11 cellular contexts compared by ENCODE assay signal in the genomic region with DNA sequence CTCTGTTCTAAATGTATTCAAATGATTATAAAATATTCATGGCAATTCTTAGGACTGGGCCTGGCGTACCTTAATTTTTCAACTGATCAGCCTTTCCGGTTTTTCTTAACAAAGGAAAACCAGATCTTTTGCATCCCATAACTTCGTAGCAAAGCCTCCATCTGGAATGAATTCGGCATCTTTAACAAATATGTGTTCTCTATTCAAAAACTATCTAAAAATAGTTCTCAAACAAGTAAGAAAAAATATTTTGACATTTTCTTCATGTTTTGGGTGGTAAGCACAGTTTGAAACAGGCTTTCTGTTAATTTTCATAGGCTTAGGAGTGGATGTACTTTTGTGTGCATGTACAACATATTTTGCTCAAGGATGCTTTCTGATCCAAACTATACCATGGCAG. TPM values are rescaled to one million over a fixed set of nuclear protein-coding genes. Genes with fewer than 3 reads are reported as not detected.
DNase-seq lines count a peak whose midpoint lies in the region; ATAC-seq, FAIRE-seq and TF ChIP-seq lines count a peak whose summit lies in the region.
"Had no signal": no experiment of that assay in that cellular context is flagged by ENCODE, and none has a peak within 500 bp of the region (broad histone marks: within the 10 kb centered on the region; RNA-seq: fewer than 3 reads in every experiment).

No MANE protein-coding gene starts in this region.

- DNase-seq in fibroblast of lung (ENCODE audit: low read depth in 2 of 2): peak in 1 of 2 donors; percentile 39
- DNase-seq in trophoblast cell: no peak
- DNase-seq in SHP77 treated with DMSO at 0.1 percent for 48 hours (lab: John Stamatoyannopoulos, UW): no peak
- DNase-seq in urothelium cell line (ENCODE audit: low spot score): no peak
- no peak for DNase-seq in KBM-7
- DNase-seq: CD4-positive, alpha-beta T cell; stimulated activated CD4-positive, alpha-beta T cell treated with anti-CD3 and anti-CD28 coated beads, Interleukin-1b, Interleukin-23, amount 100 ng/mL, for 48 hours had no signal

- no peak overlapping the region for H2AK5ac ChIP-seq in trophoblast cell (ENCODE audit: low read length)

- peak overlapping the region; percentile 66 for H3K4me3 ChIP-seq in ACC112 (ENCODE audit: low read depth, low read length)
- peak overlapping the region; percentile 34 to 59 (median 52) for H3K4me3 ChIP-seq in fibroblast of lung (replicated peaks in 1 of 4; ENCODE audit: control extremely low read depth in 1 of 4, insufficient read depth in 1 of 4, low read depth in 3 of 4, low read length in 4 of 4)
- no peak overlapping the region for H3K4me3 ChIP-seq in trophoblast cell (ENCODE audit: low read depth, low read length)
- H3K4me3 ChIP-seq: K562 had no signal

- no peak for FAIRE-seq in urothelium cell line (lab: Jason Lieb, UNC)
- FAIRE-seq: K562 had no signal

- H4K20me1 ChIP-seq in fibroblast of lung (ENCODE audit: control insufficient read depth, extremely low read depth, insufficient read depth, low read length): no peaks in the 10 kb centered on the region

- peak overlapping the region; percentile 81 for H3K4me2 ChIP-seq in fibroblast of lung (ENCODE audit: extremely low read depth, insufficient read depth, low read length)
- no peak overlapping the region for H3K4me2 ChIP-seq in trophoblast cell (ENCODE audit: low read length)

- H3K27ac ChIP-seq in ACC112 (ENCODE audit: low read depth, low read length) (peak overlapping the region; percentile 90), fibroblast of lung (ENCODE audit: insufficient read depth, low read length) (peak overlapping the region; percentile 84), trophoblast cell (ENCODE audit: low read depth, low read length) (peak overlapping the region; percentile 3)

- H3K23ac ChIP-seq in trophoblast cell (ENCODE audit: low read length): no peak overlapping the region

- no peak for TF ChIP-seq CTCF in fibroblast of lung (conservative IDR thresholded peaks at IDR 0.05 in 1 of 2, IDR thresholded peaks at IDR 0.05 in 1 of 2; ENCODE audit: low read depth in 1 of 2, low read length in 2 of 2)

- peaks cover 79% of the 10 kb centered on the region for H3K79me2 ChIP-seq in ACC112 (ENCODE audit: control insufficient read depth, insufficient read depth, low read length, unreplicated experiment)
- H3K79me2 ChIP-seq in fibroblast of lung (ENCODE audit: control insufficient read depth, insufficient read depth, low read length): peaks cover 59% of the 10 kb centered on the region
- H3K79me2 ChIP-seq in trophoblast cell (ENCODE audit: control insufficient read depth, insufficient read depth, low read length, poor library complexity): no peaks in the 10 kb centered on the region

- ATAC-seq in SK-N-SH treated with all-trans-retinoic acid at 6 μM for 48 hours: peak; percentile 2
- ATAC-seq in GM21723 (IDR thresholded peaks at IDR 0.05; ENCODE audit: unreplicated experiment): no peak
- ATAC-seq: K562 had no signal

- no peak overlapping the region for H4K91ac ChIP-seq in trophoblast cell (ENCODE audit: low read depth, low read length)

- no peak overlapping the region for H2BK12ac ChIP-seq in trophoblast cell (ENCODE audit: low read length)

- H3K79me1 ChIP-seq in trophoblast cell (ENCODE audit: low read length): peaks cover 1% of the 10 kb centered on the region

- H4K8ac ChIP-seq in trophoblast cell (ENCODE audit: low read depth, low read length): no peak overlapping the region

- H3K18ac ChIP-seq in trophoblast cell (ENCODE audit: low read length): no peak overlapping the region

- no peak overlapping the region for H3K14ac ChIP-seq in trophoblast cell (ENCODE audit: low read length)

- in situ Hi-C loops in KBM-7 (cut with MboI; ENCODE audit: low pct_unique_long_range_greater_than_20kb, low sequenced_read_pairs): no loop called here

- no peak overlapping the region for H3K4ac ChIP-seq in trophoblast cell (ENCODE audit: low read depth, low read length)

- no CpG with 5 or more reads among the region's 4 CpGs for WGBS in trophoblast cell (ENCODE audit: extremely low coverage, insufficient coverage, insufficient read length)

- no peak overlapping the region for H2BK5ac ChIP-seq in trophoblast cell (ENCODE audit: low read depth, low read length, poor library complexity)

- H2BK120ac ChIP-seq in trophoblast cell (ENCODE audit: insufficient read depth, low read length, poor library complexity): no peak overlapping the region

- no peaks in the 10 kb centered on the region for H3K27me3 ChIP-seq in ACC112 (ENCODE audit: insufficient read depth, low read length)
- H3K27me3 ChIP-seq in fibroblast of lung (ENCODE audit: control insufficient read depth, insufficient read depth, low read length): no peaks in the 10 kb centered on the region
- no peaks in the 10 kb centered on the region for H3K27me3 ChIP-seq in trophoblast cell (ENCODE audit: insufficient read depth, low read length)

- no peak overlapping the region for H4K12ac ChIP-seq in trophoblast cell (ENCODE audit: low read depth, low read length)

- H3K9ac ChIP-seq in fibroblast of lung (ENCODE audit: insufficient read depth, low read length) (peak overlapping the region; percentile 56), trophoblast cell (ENCODE audit: low read length) (no peak overlapping the region)

- no peaks in the 10 kb centered on the region for H3K9me3 ChIP-seq in fibroblast of lung (ENCODE audit: control insufficient read depth, insufficient read depth, low read depth, low read length)
- H3K9me3 ChIP-seq in trophoblast cell (ENCODE audit: insufficient read depth, low read depth, low read length): no peaks in the 10 kb centered on the region

- H3K4me1 ChIP-seq in ACC112 (ENCODE audit: control insufficient read depth, insufficient read depth, low read length, unreplicated experiment) (peaks cover 70% of the 10 kb centered on the region), fibroblast of lung (ENCODE audit: control insufficient read depth, extremely low read depth, insufficient read depth, low read length) (peaks cover 17% of the 10 kb centered on the region), trophoblast cell (ENCODE audit: control insufficient read depth in 1 of 2, insufficient read depth in 2 of 2, low read length in 2 of 2) (peaks cover 0 to 7% of the 10 kb centered on the region in 2 experiments)

- H3K36me3 ChIP-seq in ACC112 (ENCODE audit: insufficient read depth, low read length) (no peaks in the 10 kb centered on the region), fibroblast of lung (ENCODE audit: control insufficient read depth, insufficient read depth, low read length) (no peaks in the 10 kb centered on the region), trophoblast cell (ENCODE audit: control insufficient read depth in 1 of 2, insufficient read depth in 2 of 2, low read length in 2 of 2) (no peaks in the 10 kb centered on the region)

- H2AFZ ChIP-seq in ACC112 (ENCODE audit: low read length, unreplicated experiment): peak overlapping the region; percentile 52
- H2AFZ ChIP-seq in fibroblast of lung (ENCODE audit: low read length): no peak overlapping the region
- H2AFZ ChIP-seq in trophoblast cell (ENCODE audit: insufficient read depth, low read length, poor library complexity): no peak overlapping the region

TF ChIP-seq in SK-N-SH treated with all-trans-retinoic acid at 6 μM for 48 hours, 23 proteins besides CTCF, POLR2A, EP300 and RAD21:
- no peak for TF ChIP-seq ZC3H10 (CRISPR knock-in tag; IDR thresholded peaks at IDR 0.05)
- TF ChIP-seq, protein P1, sequence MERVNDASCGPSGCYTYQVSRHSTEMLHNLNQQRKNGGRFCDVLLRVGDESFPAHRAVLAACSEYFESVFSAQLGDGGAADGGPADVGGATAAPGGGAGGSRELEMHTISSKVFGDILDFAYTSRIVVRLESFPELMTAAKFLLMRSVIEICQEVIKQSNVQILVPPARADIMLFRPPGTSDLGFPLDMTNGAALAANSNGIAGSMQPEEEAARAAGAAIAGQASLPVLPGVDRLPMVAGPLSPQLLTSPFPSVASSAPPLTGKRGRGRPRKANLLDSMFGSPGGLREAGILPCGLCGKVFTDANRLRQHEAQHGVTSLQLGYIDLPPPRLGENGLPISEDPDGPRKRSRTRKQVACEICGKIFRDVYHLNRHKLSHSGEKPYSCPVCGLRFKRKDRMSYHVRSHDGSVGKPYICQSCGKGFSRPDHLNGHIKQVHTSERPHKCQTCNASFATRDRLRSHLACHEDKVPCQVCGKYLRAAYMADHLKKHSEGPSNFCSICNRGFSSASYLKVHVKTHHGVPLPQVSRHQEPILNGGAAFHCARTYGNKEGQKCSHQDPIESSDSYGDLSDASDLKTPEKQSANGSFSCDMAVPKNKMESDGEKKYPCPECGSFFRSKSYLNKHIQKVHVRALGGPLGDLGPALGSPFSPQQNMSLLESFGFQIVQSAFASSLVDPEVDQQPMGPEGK (CRISPR knock-in tag; IDR thresholded peaks at IDR 0.05; ENCODE audit: borderline replicate concordance): no peak
- 0 out of 2 replicates have a peak, but pooled peaks have one; percentile 15 for TF ChIP-seq ESRRG (CRISPR knock-in tag; IDR thresholded peaks at IDR 0.05)

RNA-seq across cellular contexts. Expression of gene RBMS3, which starts 55.0 kb away (rescaled TPM):
- total RNA-seq in fibroblast of lung: 58.6 and 68.4 TPM in 2 replicates
- 18.7 and 26.9 TPM in 2 replicates for polyA plus RNA-seq in fibroblast of lung
- 10.4 and 14.7 TPM in 2 replicates for polyA plus RNA-seq in fibroblast of lung (2012)
- polyA minus RNA-seq in fibroblast of lung (ENCODE audit: low replicate concordance): 99.4 and 111 TPM in 2 replicates
- 10.5 and 10.8 TPM in 2 replicates for polyA plus RNA-seq in trophoblast cell (2013)
- polyA plus RNA-seq: K562 had no signal

Comparison
In these comparisons a context has a peak if more than half of its experiments do, and no peak if none do; other contexts are left out.
1. H3K27ac ChIP-seq: peak in every context shown above with its lines; median percentile 90 in ACC112; 84 in fibroblast of lung; 3 in trophoblast cell.